Comparison of ENCODE assay signal across 11 cellular contexts in genomic region chr6:137370871-137371633, GRCh38.
DNase-seq lines count a peak whose midpoint lies in the region; ATAC-seq, FAIRE-seq and TF ChIP-seq lines count a peak whose summit lies in the region.
"Had no signal": no experiment of that assay in that cellular context is flagged by ENCODE, and none has a peak within 500 bp of the region (broad histone marks: within the 10 kb centered on the region; RNA-seq: fewer than 3 reads in every experiment).

No MANE protein-coding gene starts in this region.

- no peak overlapping the region for H2AFZ ChIP-seq in PC-3 (ENCODE audit: low read length)

- no peaks in the 10 kb centered on the region for H3K9me3 ChIP-seq in PC-3 (ENCODE audit: low read length)

- H3F3A ChIP-seq in PC-3 (ENCODE audit: low read length, unreplicated experiment): no peaks in the 10 kb centered on the region

- POLR2A ChIA-PET in PC-3 (lab: Charles Lee; ENCODE audit: unreplicated experiment): no interaction called here

- no peak overlapping the region for H3K27ac ChIP-seq in PC-3 (ENCODE audit: low read length)
- H3K27ac ChIP-seq: HL-60 had no signal

- intact Hi-C loops in PC-3 (cut with micrococcal nuclease): no loop called here

- H3K9me2 ChIP-seq in PC-3 (replicated peaks; ENCODE audit: low read length): no peaks in the 10 kb centered on the region

- no peaks in the 10 kb centered on the region for H4K20me1 ChIP-seq in PC-3 (ENCODE audit: low read length)

- H3K4me1 ChIP-seq in PC-3 (ENCODE audit: insufficient read depth, low read length): peaks cover 10% of the 10 kb centered on the region

- no peak for FAIRE-seq in urothelium cell line (lab: Jason Lieb, UNC)
- FAIRE-seq: endometrium had no signal

- H3K4me3 ChIP-seq in epithelial cell of esophagus (ENCODE audit: low read length) (no peak overlapping the region), PC-3 (ENCODE audit: low read length) (no peak overlapping the region)

- no TSS peak for BruUV-seq in PC-3 (replicated peaks; lab: Mats Ljungman, UMichigan)

- CTCF ChIA-PET in PC-3 (lab: Charles Lee): no interaction called here

- H3K9ac ChIP-seq in PC-3 (ENCODE audit: low read length): no peak overlapping the region

- ATAC-seq in GM19455 (IDR thresholded peaks at IDR 0.05; ENCODE audit: unreplicated experiment): peak; percentile 63
- peak; percentile 66 for ATAC-seq in HG03571 (IDR thresholded peaks at IDR 0.05; ENCODE audit: unreplicated experiment)
- no peak for ATAC-seq in PC-3

- H3K36me3 ChIP-seq in PC-3 (ENCODE audit: low read depth, low read length): no peaks in the 10 kb centered on the region

- no peaks in the 10 kb centered on the region for H3K27me3 ChIP-seq in PC-3 (ENCODE audit: low read length)

- no peak overlapping the region for H3K4me2 ChIP-seq in PC-3 (ENCODE audit: low read length)

- H3K79me2 ChIP-seq in PC-3 (ENCODE audit: low read length): no peaks in the 10 kb centered on the region

- TF ChIP-seq CTCF in epithelial cell of esophagus (IDR thresholded peaks at IDR 0.05; ENCODE audit: insufficient read depth, low read depth, low read length, missing control alignments) (peak; percentile 6), PC-3 (conservative IDR thresholded peaks at IDR 0.05; ENCODE audit: low read depth, low read length) (no peak; the same call in 1 of the 2 replicates)

- DNase-seq in EL (peak; percentile 6), epithelial cell of esophagus (ENCODE audit: low read depth) (no peak), urothelium cell line (ENCODE audit: low spot score) (no peak), PC-3 (no peak)
- DNase-seq in central memory CD4-positive, alpha-beta T cell: no peak
- DNase-seq in activated CD4-positive, CD25-positive, alpha-beta regulatory T cell (lab: John Stamatoyannopoulos, UW): no peak
- DNase-seq: stimulated activated CD4-positive, alpha-beta T cell treated with anti-CD3 and anti-CD28 coated beads, Interleukin-2, amount 100 ng/mL, for 48 hours had no signal
